Comparison of ENCODE assay signal across 1 cellular context in the genomic region with DNA sequence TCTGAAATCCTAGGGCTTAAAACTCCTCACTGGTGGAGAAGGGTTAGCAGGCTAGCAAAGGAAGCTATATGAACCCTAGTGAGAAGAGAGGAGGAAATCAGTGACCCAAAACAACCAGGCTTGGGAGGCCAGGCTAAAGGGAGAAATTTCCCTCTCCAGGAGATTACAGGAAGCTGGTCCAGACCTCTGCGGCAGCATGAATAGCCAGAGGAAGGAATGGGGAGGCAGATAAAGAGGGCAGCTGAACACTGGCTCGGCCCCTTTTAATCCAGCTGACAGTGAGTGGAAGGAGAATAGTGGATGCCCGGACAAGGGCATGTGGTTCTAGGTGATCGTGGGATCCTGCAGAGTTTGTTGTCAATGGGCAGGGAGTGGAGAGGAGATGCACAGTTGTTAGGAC.
TF ChIP-seq lines count a peak whose summit lies in the region.

No MANE protein-coding gene starts in this region.

TF ChIP-seq in WTC11, 78 proteins besides CTCF, POLR2A, EP300 and RAD21 (continued from another document):
- TF ChIP-seq, protein P1, sequence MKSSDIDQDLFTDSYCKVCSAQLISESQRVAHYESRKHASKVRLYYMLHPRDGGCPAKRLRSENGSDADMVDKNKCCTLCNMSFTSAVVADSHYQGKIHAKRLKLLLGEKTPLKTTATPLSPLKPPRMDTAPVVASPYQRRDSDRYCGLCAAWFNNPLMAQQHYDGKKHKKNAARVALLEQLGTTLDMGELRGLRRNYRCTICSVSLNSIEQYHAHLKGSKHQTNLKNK (CRISPR knock-in tag; IDR thresholded peaks at IDR 0.05) = no peak
- TF ChIP-seq E2F1 (CRISPR knock-in tag; IDR thresholded peaks at IDR 0.05) = no peak
- TF ChIP-seq IRF2 (CRISPR knock-in tag; IDR thresholded peaks at IDR 0.05; ENCODE audit: borderline replicate concordance, low read depth) = no peak
- no peak for TF ChIP-seq NFYB (CRISPR knock-in tag; conservative IDR thresholded peaks at IDR 0.05; ENCODE audit: low read depth)
- TF ChIP-seq, protein P2, sequence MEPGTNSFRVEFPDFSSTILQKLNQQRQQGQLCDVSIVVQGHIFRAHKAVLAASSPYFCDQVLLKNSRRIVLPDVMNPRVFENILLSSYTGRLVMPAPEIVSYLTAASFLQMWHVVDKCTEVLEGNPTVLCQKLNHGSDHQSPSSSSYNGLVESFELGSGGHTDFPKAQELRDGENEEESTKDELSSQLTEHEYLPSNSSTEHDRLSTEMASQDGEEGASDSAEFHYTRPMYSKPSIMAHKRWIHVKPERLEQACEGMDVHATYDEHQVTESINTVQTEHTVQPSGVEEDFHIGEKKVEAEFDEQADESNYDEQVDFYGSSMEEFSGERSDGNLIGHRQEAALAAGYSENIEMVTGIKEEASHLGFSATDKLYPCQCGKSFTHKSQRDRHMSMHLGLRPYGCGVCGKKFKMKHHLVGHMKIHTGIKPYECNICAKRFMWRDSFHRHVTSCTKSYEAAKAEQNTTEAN (CRISPR knock-in tag; IDR thresholded peaks at IDR 0.05) = no peak
- TF ChIP-seq KAT7 (CRISPR knock-in tag; IDR thresholded peaks at IDR 0.05; ENCODE audit: borderline replicate concordance) = no peak
- TF ChIP-seq CDX4 (CRISPR knock-in tag; IDR thresholded peaks at IDR 0.05; ENCODE audit: borderline replicate concordance) = no peak
- no peak for TF ChIP-seq ZBTB21 (CRISPR knock-in tag; IDR thresholded peaks at IDR 0.05; ENCODE audit: borderline replicate concordance)
- TF ChIP-seq JUN (CRISPR knock-in tag; IDR thresholded peaks at IDR 0.05) = no peak
- TF ChIP-seq PRRX2 (CRISPR knock-in tag; IDR thresholded peaks at IDR 0.05) = no peak
- TF ChIP-seq, protein P3, sequence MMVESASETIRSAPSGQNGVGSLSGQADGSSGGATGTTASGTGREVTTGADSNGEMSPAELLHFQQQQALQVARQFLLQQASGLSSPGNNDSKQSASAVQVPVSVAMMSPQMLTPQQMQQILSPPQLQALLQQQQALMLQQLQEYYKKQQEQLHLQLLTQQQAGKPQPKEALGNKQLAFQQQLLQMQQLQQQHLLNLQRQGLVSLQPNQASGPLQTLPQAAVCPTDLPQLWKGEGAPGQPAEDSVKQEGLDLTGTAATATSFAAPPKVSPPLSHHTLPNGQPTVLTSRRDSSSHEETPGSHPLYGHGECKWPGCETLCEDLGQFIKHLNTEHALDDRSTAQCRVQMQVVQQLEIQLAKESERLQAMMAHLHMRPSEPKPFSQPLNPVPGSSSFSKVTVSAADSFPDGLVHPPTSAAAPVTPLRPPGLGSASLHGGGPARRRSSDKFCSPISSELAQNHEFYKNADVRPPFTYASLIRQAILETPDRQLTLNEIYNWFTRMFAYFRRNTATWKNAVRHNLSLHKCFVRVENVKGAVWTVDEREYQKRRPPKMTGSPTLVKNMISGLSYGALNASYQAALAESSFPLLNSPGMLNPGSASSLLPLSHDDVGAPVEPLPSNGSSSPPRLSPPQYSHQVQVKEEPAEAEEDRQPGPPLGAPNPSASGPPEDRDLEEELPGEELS (CRISPR knock-in tag; IDR thresholded peaks at IDR 0.05) = no peak
- TF ChIP-seq USF1 (CRISPR knock-in tag; IDR thresholded peaks at IDR 0.05) = no peak
- no peak for TF ChIP-seq NR3C1 (CRISPR knock-in tag; conservative IDR thresholded peaks at IDR 0.05; ENCODE audit: low read depth)
- TF ChIP-seq ATF1 (CRISPR knock-in tag; IDR thresholded peaks at IDR 0.05) = no peak
- no peak for TF ChIP-seq ELF4 (CRISPR knock-in tag; IDR thresholded peaks at IDR 0.05; ENCODE audit: low read depth)
- TF ChIP-seq ATF6 (CRISPR knock-in tag; IDR thresholded peaks at IDR 0.05) = no peak
- TF ChIP-seq ZNF317 (CRISPR knock-in tag; IDR thresholded peaks at IDR 0.05; ENCODE audit: borderline replicate concordance, low read depth) = no peak
- no peak for TF ChIP-seq ZNF281 (CRISPR knock-in tag; IDR thresholded peaks at IDR 0.05)
